ENCODE assay signal across 23 cellular contexts in the genomic region with DNA sequence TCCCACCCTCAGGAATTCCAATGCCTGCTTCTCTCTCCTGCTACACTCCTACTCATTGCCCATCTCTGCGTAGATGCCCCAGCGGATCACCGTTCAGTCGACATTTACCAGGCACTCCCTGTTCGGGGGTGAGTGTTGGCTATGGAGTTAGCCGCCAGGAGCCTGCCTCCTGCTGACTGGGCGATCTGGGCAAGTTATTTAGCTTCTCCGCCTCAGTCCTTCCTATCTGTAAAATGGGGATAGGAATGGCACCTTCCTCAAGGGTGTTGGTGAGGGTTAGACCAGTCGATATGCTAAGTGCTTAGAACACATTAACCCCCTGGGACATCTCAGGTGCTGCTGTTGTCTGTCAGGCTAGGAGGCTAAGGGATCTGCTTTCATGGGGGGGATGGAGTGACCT. TPM values are rescaled to one million over a fixed set of nuclear protein-coding genes. Genes with fewer than 3 reads are reported as not detected.
A peak's percentile ranks its signal among the peaks of the same experiment; 100 is the strongest.
DNase-seq lines count a peak whose midpoint lies in the region; ATAC-seq and TF ChIP-seq lines count a peak whose summit lies in the region.
"Had no signal": no experiment of that assay in that cellular context is flagged by ENCODE, and none has a peak within 500 bp of the region (broad histone marks: within the 10 kb centered on the region; RNA-seq: fewer than 3 reads in every experiment).

No MANE protein-coding gene starts in this region.

- in situ Hi-C loops in Panc1 (cut with HindIII; ENCODE audit: low pct_unique_long_range_greater_than_20kb, low sequenced_read_pairs) = no loop called here

- CTCF ChIA-PET in SK-N-SH (lab: Yijun Ruan, JAX) = interaction anchor here (1.1 kb wide), 1 partner anchor 38 kb away, joined by 3 read pairs; no protein-coding TSS in a partner anchor
- CTCF ChIA-PET in Panc1 (lab: Charles Lee) = no interaction called here
- CTCF ChIA-PET in MCF 10A (lab: Yijun Ruan, JAX) = interaction anchor here (0.5 to 1.4 kb wide), 2 partner anchors 8 to 29 kb away, joined by 3 read pairs; no protein-coding TSS in a partner anchor

- H3K27me3 Mint-ChIP-seq in MCF 10A (ENCODE audit: insufficient read depth, unreplicated experiment) = no peaks in the 10 kb centered on the region

- H3K27ac ChIP-seq in SK-N-SH (ENCODE audit: low read depth in 2 of 2, low read length in 1 of 2) = 0 out of 4 replicates have a peak overlapping the region, but pooled peaks of 1 of the 2 experiments have one; percentile 9
- peak overlapping the region; percentile 78 for H3K27ac ChIP-seq in Panc1 (ENCODE audit: low read length)
- H3K27ac ChIP-seq: 22Rv1, HL-60, KMS-11, SK-N-MC had no signal

- 80% methylated on average over 9 of the region's 9 CpGs for WGBS in SK-N-SH (ENCODE audit: low lambda C conversion rate)

- no peak overlapping the region for H3K4me3 ChIP-seq in SK-N-SH (ENCODE audit: low read depth in 2 of 2, low read length in 1 of 2)
- peak overlapping the region in 1 of 2 experiments; percentile 12; a peak in 1 of 4 replicates for H3K4me3 ChIP-seq in Panc1 (ENCODE audit: low read depth in 2 of 2, low read length in 2 of 2)
- H3K4me3 ChIP-seq: SK-N-MC had no signal

- H3K9me3 ChIP-seq in SK-N-SH = no peaks in the 10 kb centered on the region
- H3K9me3 ChIP-seq in Panc1 (ENCODE audit: control insufficient read depth, insufficient read depth, low read depth, low read length) = no peaks in the 10 kb centered on the region; the same call in 1 of the 2 replicates

- intact Hi-C loops in Panc1 (cut with micrococcal nuclease; ENCODE audit: unreplicated experiment) = no loop called here
- intact Hi-C loops in MCF 10A (cut with micrococcal nuclease) = loop anchor here (1.0 kb wide), 1 partner anchor 36 kb away; the partner anchor contains the start of gene PPFIA1

- H3K4me1 ChIP-seq in SK-N-SH (ENCODE audit: control insufficient read depth in 1 of 2, insufficient read depth in 2 of 2, low read depth in 1 of 2, low read length in 1 of 2) (no peaks in the 10 kb centered on the region), Panc1 (ENCODE audit: control insufficient read depth, insufficient read depth, low read length) (peaks cover 13% of the 10 kb centered on the region)

- no peak for TF ChIP-seq RAD21 in SK-N-SH (IDR thresholded peaks at IDR 0.05; ENCODE audit: low read length)

- no peak; the same call in 2 of the 3 replicates for ATAC-seq in SK-N-SH treated with all-trans-retinoic acid at 6 μM for 48 hours
- ATAC-seq in Panc1 = no peak
- ATAC-seq in omental fat pad (ENCODE audit: low FRiP score) = peak; percentile 19
- ATAC-seq: CD8-positive, alpha-beta T cell; T-cell had no signal

- no peaks in the 10 kb centered on the region for H3K9me2 ChIP-seq in SK-N-SH

- peaks cover 9% of the 10 kb centered on the region; the same call in 1 of the 2 replicates for H4K20me1 ChIP-seq in SK-N-SH (ENCODE audit: insufficient read depth)

- peaks cover 16% of the 10 kb centered on the region for H3F3A ChIP-seq in SK-N-SH (replicated peaks; ENCODE audit: insufficient read depth)

- no peak for TF ChIP-seq EP300 in SK-N-SH (IDR thresholded peaks at IDR 0.05; ENCODE audit: borderline replicate concordance in 1 of 2, low read depth in 1 of 2, low read length in 1 of 2)

- H3K4me1 Mint-ChIP-seq in MCF 10A (ENCODE audit: insufficient read depth, unreplicated experiment) = peaks cover 16% of the 10 kb centered on the region
- H3K4me1 Mint-ChIP-seq: T-cell had no signal

- H3K4me2 ChIP-seq in SK-N-SH = peak overlapping the region; percentile 23; the same call in 1 of the 2 replicates
- H3K4me2 ChIP-seq: KMS-11 had no signal

- TF ChIP-seq CTCF in SK-N-SH (IDR thresholded peaks at IDR 0.05) (no peak), Panc1 (IDR thresholded peaks at IDR 0.05) (no peak), MCF 10A (IDR thresholded peaks at IDR 0.05; ENCODE audit: unreplicated experiment) (no peak), omental fat pad (IDR thresholded peaks at IDR 0.05) (no peak)

- no peak overlapping the region for H3K9ac ChIP-seq in SK-N-SH
- H3K9ac ChIP-seq: KMS-11 had no signal

- H3K79me2 ChIP-seq in SK-N-SH (ENCODE audit: insufficient read depth) = no peaks in the 10 kb centered on the region

- H3K4me3 Mint-ChIP-seq in MCF 10A (ENCODE audit: unreplicated experiment) = peak overlapping the region; percentile 44
- H3K4me3 Mint-ChIP-seq: CD8-positive, alpha-beta T cell; T-cell had no signal

- no peaks in the 10 kb centered on the region for H3K36me3 Mint-ChIP-seq in MCF 10A (ENCODE audit: insufficient read depth, unreplicated experiment)
- H3K36me3 Mint-ChIP-seq: CD8-positive, alpha-beta T cell; T-cell had no signal

- no peaks in the 10 kb centered on the region for H3K36me3 ChIP-seq in SK-N-SH (replicated peaks in 1 of 2; ENCODE audit: control insufficient read depth in 1 of 2, insufficient read depth in 2 of 2, low read length in 1 of 2)
- no peaks in the 10 kb centered on the region for H3K36me3 ChIP-seq in Panc1 (ENCODE audit: control insufficient read depth, insufficient read depth, low read length)

- H3K27me3 ChIP-seq in SK-N-SH (ENCODE audit: insufficient read depth) (no peaks in the 10 kb centered on the region), Panc1 (ENCODE audit: control insufficient read depth, insufficient read depth, low read length) (no peaks in the 10 kb centered on the region)

- POLR2A ChIA-PET in SK-N-SH (lab: Yijun Ruan, JAX) (no interaction called here), Panc1 (lab: Charles Lee) (no interaction called here), MCF 10A (lab: Yijun Ruan, JAX) (interaction anchor here (1.1 to 2.9 kb wide), 6 partner anchors 10 to 37 kb away, joined by 4 to 21 read pairs (median 10); partner anchors contain the start of genes FADD and PPFIA1)

- no peaks in the 10 kb centered on the region for H3K9me3 Mint-ChIP-seq in MCF 10A (ENCODE audit: unreplicated experiment)
- H3K9me3 Mint-ChIP-seq: CD8-positive, alpha-beta T cell; T-cell had no signal

- no peak for DNase-seq in SK-N-SH
- DNase-seq in Panc1 (ENCODE audit: low read depth, low spot score) = no peak
- no peak for DNase-seq in MCF 10A (ENCODE audit: unreplicated experiment)
- no peak for DNase-seq in omental fat pad (ENCODE audit: low spot score)
- no peak for DNase-seq in UCSD-AML1 (lab: John Stamatoyannopoulos, UW; ENCODE audit: unreplicated experiment)
- no peak for DNase-seq in NCI-H146 (lab: John Stamatoyannopoulos, UW)
- no peak for DNase-seq in DMS79 (lab: John Stamatoyannopoulos, UW)
- DNase-seq: C1 segment of cervical spinal cord; CD8-positive, alpha-beta T cell; NCI-H1105 treated with DMSO at 0.1 percent for 48 hours; NCI-H1694; NCI-H2081; NCI-H2171; NCI-H345; NCI-H524; NCI-H774; SHP77; T-cell had no signal

- BruUV-seq in Panc1 (replicated peaks; lab: Mats Ljungman, UMichigan) (no TSS peak), MCF 10A (replicated peaks; lab: Mats Ljungman, UMichigan) (no TSS peak)

- H3K27ac Mint-ChIP-seq in MCF 10A (ENCODE audit: low read depth, unreplicated experiment) = peak overlapping the region; percentile 85
- H3K27ac Mint-ChIP-seq: CD8-positive, alpha-beta T cell; T-cell had no signal

- no peak overlapping the region for H2AFZ ChIP-seq in SK-N-SH (ENCODE audit: low read depth)

TF ChIP-seq in SK-N-SH, 30 proteins besides CTCF, POLR2A, EP300 and RAD21 (continues in another document):
- TF ChIP-seq SIN3A (IDR thresholded peaks at IDR 0.05; ENCODE audit: borderline replicate concordance, low read depth, low read length) = no peak
- no peak for TF ChIP-seq NRF1 (IDR thresholded peaks at IDR 0.05; ENCODE audit: low read depth, low read length)
- TF ChIP-seq, protein P1, sequence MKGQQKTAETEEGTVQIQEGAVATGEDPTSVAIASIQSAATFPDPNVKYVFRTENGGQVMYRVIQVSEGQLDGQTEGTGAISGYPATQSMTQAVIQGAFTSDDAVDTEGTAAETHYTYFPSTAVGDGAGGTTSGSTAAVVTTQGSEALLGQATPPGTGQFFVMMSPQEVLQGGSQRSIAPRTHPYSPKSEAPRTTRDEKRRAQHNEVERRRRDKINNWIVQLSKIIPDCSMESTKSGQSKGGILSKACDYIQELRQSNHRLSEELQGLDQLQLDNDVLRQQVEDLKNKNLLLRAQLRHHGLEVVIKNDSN (IDR thresholded peaks at IDR 0.05; ENCODE audit: borderline replicate concordance, low read depth) = no peak

TF ChIP-seq in SK-N-SH treated with all-trans-retinoic acid at 6 μM for 48 hours, 23 proteins besides CTCF, POLR2A, EP300 and RAD21 (continues in another document):
- TF ChIP-seq ZC3H10 (CRISPR knock-in tag; IDR thresholded peaks at IDR 0.05) (no peak), ZNF8 (CRISPR knock-in tag; IDR thresholded peaks at IDR 0.05) (no peak), ZNF70 (CRISPR knock-in tag; IDR thresholded peaks at IDR 0.05) (no peak), BACH2 (CRISPR knock-in tag; IDR thresholded peaks at IDR 0.05; ENCODE audit: borderline replicate concordance) (no peak), ZFP30 (CRISPR knock-in tag; IDR thresholded peaks at IDR 0.05) (no peak), ISL1 (CRISPR knock-in tag; IDR thresholded peaks at IDR 0.05) (no peak), ZFP3 (CRISPR knock-in tag; IDR thresholded peaks at IDR 0.05) (no peak), POU6F1 (CRISPR knock-in tag; IDR thresholded peaks at IDR 0.05; ENCODE audit: borderline replicate concordance, low read depth) (no peak), RARB (CRISPR knock-in tag; IDR thresholded peaks at IDR 0.05) (no peak)

RNA-seq across cellular contexts. Expression of gene FADD, which starts 30.9 kb away (rescaled TPM):
- polyA plus RNA-seq in SK-N-SH (2012; rRNA removed) = 23.8 and 28.3 TPM in 2 replicates
- polyA plus RNA-seq in SK-N-SH (2012; cell fraction: cytosol; rRNA removed) = 17.5 and 25.5 TPM in 2 replicates
- polyA plus RNA-seq in SK-N-SH (2012; cell fraction: nucleus; rRNA removed) = 15.9 and 16.5 TPM in 2 replicates
- total RNA-seq in Panc1 (2021; ENCODE audit: unreplicated experiment) = 47.3 TPM
- 50.4 TPM for polyA plus RNA-seq in Panc1 (2012; ENCODE audit: insufficient read length)
- 37.1 and 44.1 TPM in 2 replicates for total RNA-seq in MCF 10A (2022)
- 10 to 100 TPM; 18.4 to 30.1 (median 22.6) TPM for total RNA-seq in omental fat pad

RNA-seq across cellular contexts. Expression of gene PPFIA1, which starts 36.5 kb away (rescaled TPM):
- 35.6 and 37.4 TPM in 2 replicates for polyA plus RNA-seq in SK-N-SH (2012; rRNA removed)
- 17.9 and 23.3 TPM in 2 replicates for polyA plus RNA-seq in SK-N-SH (2012; cell fraction: cytosol; rRNA removed)
- 121 and 128 TPM in 2 replicates for polyA plus RNA-seq in SK-N-SH (2012; cell fraction: nucleus; rRNA removed)
- total RNA-seq in Panc1 (2021; ENCODE audit: unreplicated experiment) (101 TPM), MCF 10A (2022) (78.4 and 78.8 TPM in 2 replicates), omental fat pad (100 to 1,000 TPM in 1 of 4 donors, 10 to 100 TPM in 3; 58.3 to 119 (median 84.7) TPM)
- 80.7 TPM for polyA plus RNA-seq in Panc1 (2012; ENCODE audit: insufficient read length)
